In genomic region chr2:233681534-233682099, GRCh38 we compare ENCODE assay signal across 27 cellular contexts. TPM values are rescaled to one million over a fixed set of nuclear protein-coding genes. Genes with fewer than 3 reads are reported as not detected.
"Had no signal": no experiment of that assay in that cellular context is flagged by ENCODE, and none has a peak within 500 bp of the region (broad histone marks: within the 10 kb centered on the region; RNA-seq: fewer than 3 reads in every experiment).

Gene UGT1A7 (plus strand): TSS chr2:233681901. CDS start chr2:233681938, 37 bp downstream.

- H3K27ac ChIP-seq: ascending aorta, body of pancreas, SJSA1 had no signal

- H3K9me3 ChIP-seq: ascending aorta, body of pancreas, SJSA1 had no signal

- H3K4me1 Mint-ChIP-seq: activated CD8-positive, alpha-beta memory T cell treated with anti-CD3 and anti-CD28 coated beads, Interleukin-2, amount 10 ng/mL, durations not matched to agents 7 days and 5 days; activated naive CD8-positive, alpha-beta T cell treated with anti-CD3 and anti-CD28 coated beads, Interleukin-2, amount 50 U/mL, for 24 hours; central memory CD8-positive, alpha-beta T cell had no signal

- H3K4me3 Mint-ChIP-seq: activated CD8-positive, alpha-beta memory T cell treated with anti-CD3 and anti-CD28 coated beads, Interleukin-2, amount 10 ng/mL, durations not matched to agents 7 days and 5 days; activated naive CD8-positive, alpha-beta T cell treated with anti-CD3 and anti-CD28 coated beads, Interleukin-2, amount 50 U/mL, for 24 hours; activated T-cell treated with anti-CD3 and anti-CD28 coated beads, Interleukin-2, amount 50 U/mL, for 24 hours; central memory CD8-positive, alpha-beta T cell; T-helper 1 cell treated with Interleukin-12 subunit alpha and Interleukin-12 subunit beta and Interleukin-4 antibody, amounts not matched to agents 30 μg/mL and 1 μg/mL, for 36 hours had no signal

- H3K36me3 Mint-ChIP-seq: activated CD8-positive, alpha-beta memory T cell treated with anti-CD3 and anti-CD28 coated beads, Interleukin-2, amount 10 ng/mL, durations not matched to agents 7 days and 5 days; activated naive CD4-positive, alpha-beta T cell treated with anti-CD3 and anti-CD28 coated beads, Interleukin-2, amount 50 U/mL, for 72 hours had no signal

- ATAC-seq: activated CD4-positive, CD25-positive, alpha-beta regulatory T cell treated with anti-CD3 and anti-CD28 coated beads, Interleukin-2, amount 50 U/mL, for 24 hours; activated CD8-positive, alpha-beta memory T cell treated with anti-CD3 and anti-CD28 coated beads, Interleukin-2, amount 10 ng/mL, durations not matched to agents 7 days and 5 days; activated naive CD4-positive, alpha-beta T cell treated with anti-CD3 and anti-CD28 coated beads, Interleukin-2, amount 50 U/mL, for 72 hours; activated naive CD8-positive, alpha-beta T cell treated with anti-CD3 and anti-CD28 coated beads, Interleukin-2, amount 50 U/mL, for 24 hours; body of pancreas; K562; SK-N-SH treated with all-trans-retinoic acid at 6 μM for 48 hours had no signal

- H3K27me3 ChIP-seq: ascending aorta, body of pancreas, SJSA1 had no signal

- H3K27ac Mint-ChIP-seq: activated CD8-positive, alpha-beta memory T cell treated with anti-CD3 and anti-CD28 coated beads, Interleukin-2, amount 10 ng/mL, durations not matched to agents 7 days and 5 days; activated naive CD4-positive, alpha-beta T cell treated with anti-CD3 and anti-CD28 coated beads, Interleukin-2, amount 50 U/mL, for 72 hours; activated naive CD8-positive, alpha-beta T cell treated with anti-CD3 and anti-CD28 coated beads, Interleukin-2, amount 50 U/mL, for 24 hours; activated T-cell treated with anti-CD3 and anti-CD28 coated beads, Interleukin-2, amount 50 U/mL, for 24 hours; T-helper 1 cell treated with Interleukin-12 subunit alpha and Interleukin-12 subunit beta and Interleukin-4 antibody, amounts not matched to agents 30 μg/mL and 1 μg/mL, for 36 hours had no signal

- H3K36me3 ChIP-seq: ascending aorta, SJSA1 had no signal

- H3K4me3 ChIP-seq: ascending aorta, body of pancreas, K562, SJSA1 had no signal

- H3K9me3 Mint-ChIP-seq: activated naive CD4-positive, alpha-beta T cell treated with anti-CD3 and anti-CD28 coated beads, Interleukin-2, amount 50 U/mL, for 72 hours; activated naive CD8-positive, alpha-beta T cell treated with anti-CD3 and anti-CD28 coated beads, Interleukin-2, amount 50 U/mL, for 24 hours; activated T-cell treated with anti-CD3 and anti-CD28 coated beads, Interleukin-2, amount 50 U/mL, for 24 hours; central memory CD8-positive, alpha-beta T cell; T-helper 1 cell treated with Interleukin-12 subunit alpha and Interleukin-12 subunit beta and Interleukin-4 antibody, amounts not matched to agents 30 μg/mL and 1 μg/mL, for 36 hours had no signal

- H3K4me1 ChIP-seq: ascending aorta, body of pancreas, SJSA1 had no signal

- DNase-seq: activated CD4-positive, alpha-beta T cell treated with anti-CD3 and anti-CD28 coated beads for 48 hours; activated CD4-positive, alpha-beta T cell treated with anti-CD3 and anti-CD28 coated beads, Interleukin-2, amount 50 U/mL, for 48 hours; activated CD8-positive, alpha-beta memory T cell treated with anti-CD3 and anti-CD28 coated beads, Interleukin-2, amount 10 ng/mL, durations not matched to agents 7 days and 5 days; activated effector memory CD4-positive, alpha-beta T cell treated with anti-CD3 and anti-CD28 coated beads, Interleukin-2, amount 50 U/mL, for 16 hours; activated naive CD4-positive, alpha-beta T cell treated with Interleukin-2 at 50 U/mL for 16 hours; activated naive CD8-positive, alpha-beta T cell treated with anti-CD3 and anti-CD28 coated beads, Interleukin-2, amount 50 U/mL, for 24 hours; activated T-cell treated with anti-CD3 and anti-CD28 coated beads, Interleukin-2, amount 50 U/mL, for 24 hours; amniotic stem cell; body of pancreas; Kasumi-1; NCI-H1105; NCI-H1436; NCI-H187; NCI-H2081; NCI-H510A treated with DMSO at 0.1 percent for 48 hours; NCI-H69; NK-92 treated with Interleukin-12 subunit alpha and Interleukin-12 subunit beta, amount 100 ng/mL, for 24 hours; OCI-M1; SHP77 had no signal

RNA-seq across cellular contexts. Expression of gene UGT1A7, which starts in this region (rescaled TPM):
- total RNA-seq: activated CD8-positive, alpha-beta memory T cell treated with anti-CD3 and anti-CD28 coated beads, Interleukin-2, amount 10 ng/mL, durations not matched to agents 7 days and 5 days; activated naive CD4-positive, alpha-beta T cell treated with anti-CD3 and anti-CD28 coated beads, Interleukin-2, amount 50 U/mL, for 72 hours; ascending aorta; body of pancreas; K562; SJSA1 had no signal
